Comparison of ENCODE assay signal across 9 cellular contexts in the genomic region with DNA sequence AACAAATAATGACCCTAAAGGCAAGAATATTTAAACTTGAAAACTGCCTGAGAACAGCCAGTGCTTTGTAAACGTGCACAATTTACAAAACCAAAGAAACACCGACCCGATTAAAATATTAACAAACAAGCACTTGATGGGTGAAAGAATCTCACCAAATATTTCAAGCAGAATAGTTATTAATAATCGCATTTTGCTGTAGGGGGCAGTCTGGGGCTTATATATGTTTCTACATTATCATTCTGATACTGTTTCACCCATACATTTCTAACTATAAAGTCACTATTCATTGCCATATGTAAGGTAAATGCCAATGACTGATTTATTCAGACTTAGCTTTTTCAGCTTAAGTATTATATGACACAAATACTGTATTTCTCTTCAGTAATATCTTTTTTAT. TPM values are rescaled to one million over a fixed set of nuclear protein-coding genes. Genes with fewer than 3 reads are reported as not detected.
A peak's percentile ranks its signal among the peaks of the same experiment; 100 is the strongest.
DNase-seq lines count a peak whose midpoint lies in the region; ATAC-seq and TF ChIP-seq lines count a peak whose summit lies in the region.
"Had no signal": no experiment of that assay in that cellular context is flagged by ENCODE, and none has a peak within 500 bp of the region (broad histone marks: within the 10 kb centered on the region; RNA-seq: fewer than 3 reads in every experiment).

No MANE protein-coding gene starts in this region.

- CTCF ChIA-PET in PC-9 (lab: Charles Lee) = no interaction called here

- BruUV-seq in PC-9 (replicated peaks; lab: Mats Ljungman, UMichigan) = no TSS peak

- POLR2A ChIA-PET in PC-9 (lab: Charles Lee; ENCODE audit: unreplicated experiment) = interaction anchor here (0.6 kb wide), 1 partner anchor 27 kb away, joined by 3 read pairs; no protein-coding TSS in a partner anchor

- H3K4me3 ChIP-seq in AG09309 (ENCODE audit: control insufficient read depth, low read depth, low read length) (no peak overlapping the region), GM06990 (replicated peaks; ENCODE audit: low read depth, low read length) (no peak overlapping the region), PC-9 (no peak overlapping the region), fibroblast of villous mesenchyme (ENCODE audit: low read depth, low read length) (no peak overlapping the region)

- H3K4me2 ChIP-seq in PC-9 = no peak overlapping the region

- ATAC-seq in sciatic nerve (no peak), HG02884 (IDR thresholded peaks at IDR 0.05; ENCODE audit: unreplicated experiment) (no peak)

- no peaks in the 10 kb centered on the region; the same call in 1 of the 2 replicates for H4K20me1 ChIP-seq in PC-9 (ENCODE audit: insufficient read depth)

- no peak overlapping the region for H3K27ac ChIP-seq in PC-9

- H3K27me3 ChIP-seq in GM06990 (replicated peaks; ENCODE audit: control insufficient read depth, insufficient read depth, low read length) (no peaks in the 10 kb centered on the region), PC-9 (ENCODE audit: insufficient read depth, low read depth) (no peaks in the 10 kb centered on the region)

- H3F3A ChIP-seq in PC-9 (ENCODE audit: insufficient read depth, low read depth) = no peaks in the 10 kb centered on the region

- no peaks in the 10 kb centered on the region for H3K4me1 ChIP-seq in PC-9 (replicated peaks; ENCODE audit: insufficient read depth)

- no peaks in the 10 kb centered on the region for H3K79me2 ChIP-seq in PC-9 (ENCODE audit: low read depth)

- no peak overlapping the region for H2AFZ ChIP-seq in PC-9

- no peaks in the 10 kb centered on the region for H3K9me2 ChIP-seq in PC-9 (ENCODE audit: insufficient read depth)

- intact Hi-C loops in PC-9 (cut with micrococcal nuclease; ENCODE audit: unreplicated experiment) (no loop called here), sciatic nerve (cut with DNase I) (loop anchor here (10.0 kb wide), 1 partner anchor 244 kb away; no protein-coding TSS in a partner anchor)

- TF ChIP-seq CTCF in AG09309 (IDR thresholded peaks at IDR 0.05; ENCODE audit: control insufficient read depth, insufficient read depth, low read depth, low read length, missing control alignments) = peak; percentile 22
- TF ChIP-seq CTCF in GM06990 (IDR thresholded peaks at IDR 0.05; ENCODE audit: insufficient read depth, low read length, poor library complexity, severe bottlenecking) = peak; percentile 28
- TF ChIP-seq CTCF in PC-9 (conservative IDR thresholded peaks at IDR 0.05) = peak; percentile 40; the same call in 1 of the 2 replicates
- TF ChIP-seq CTCF in fibroblast of villous mesenchyme (IDR thresholded peaks at IDR 0.05; ENCODE audit: insufficient read depth, low read depth, low read length) = peak; percentile 39

- no peaks in the 10 kb centered on the region for H3K9me3 ChIP-seq in PC-9 (ENCODE audit: insufficient read depth, low read depth)

- DNase-seq in AG09309 (ENCODE audit: low read depth) (no peak), GM06990 (ENCODE audit: extremely low read depth, insufficient read length) (no peak), PC-9 (no peak), fibroblast of villous mesenchyme (ENCODE audit: low read depth) (no peak), sciatic nerve (ENCODE audit: low spot score) (no peak), NCI-H2107 treated with DMSO at 0.1 percent for 48 hours (lab: John Stamatoyannopoulos, UW; ENCODE audit: unreplicated experiment) (no peak)
- DNase-seq in stimulated activated CD4-positive, alpha-beta T cell treated with anti-CD3 and anti-CD28 coated beads, Interleukin-4, amount 100 ng/mL, for 24 hours = no peak
- DNase-seq: NCI-H187 treated with DMSO at 0.1 percent for 48 hours had no signal

- H3K36me3 ChIP-seq in GM06990 (ENCODE audit: control insufficient read depth, insufficient read depth, low read length) (peaks cover 3% of the 10 kb centered on the region), PC-9 (ENCODE audit: low read depth) (no peaks in the 10 kb centered on the region)

RNA-seq across cellular contexts. Expression of gene UBAP2, which starts 37.7 kb away (rescaled TPM):
- total RNA-seq in PC-9 (2021) (21.2 and 27.6 TPM in 2 replicates), fibroblast of villous mesenchyme (18.0 and 26.8 TPM in 2 replicates), sciatic nerve (54.0 TPM)
